11 cellular contexts compared by ENCODE assay signal in genomic region chr13:29427937-29428309, GRCh38.
DNase-seq lines count a peak whose midpoint lies in the region; ATAC-seq and TF ChIP-seq lines count a peak whose summit lies in the region.
"Had no signal": no experiment of that assay in that cellular context is flagged by ENCODE, and none has a peak within 500 bp of the region (broad histone marks: within the 10 kb centered on the region; RNA-seq: fewer than 3 reads in every experiment).

No MANE protein-coding gene starts in this region.

- peaks cover 4 to 8% (median 7%) of the 10 kb centered on the region in 3 donors for H3K4me1 ChIP-seq in skeletal muscle tissue (ENCODE audit: control insufficient read depth in 3 of 3, insufficient read depth in 3 of 3, low read length in 3 of 3)
- H3K4me1 ChIP-seq: colonic mucosa had no signal

- H3K9ac ChIP-seq in skeletal muscle tissue (ENCODE audit: low read depth in 1 of 3, low read length in 3 of 3) = peak overlapping the region in 1 of 3 donors; percentile 59

- H3K27me3 ChIP-seq in H7 (ENCODE audit: control insufficient read depth, insufficient read depth, low read length) (no peaks in the 10 kb centered on the region; the same call in 1 of the 2 replicates), kidney epithelial cell (ENCODE audit: control insufficient read depth, insufficient read depth, low read length) (peaks cover 16% of the 10 kb centered on the region), skeletal muscle tissue (ENCODE audit: control insufficient read depth in 3 of 3, insufficient read depth in 3 of 3, low read length in 3 of 3) (peaks cover 0 to 16% (median 0%) of the 10 kb centered on the region in 3 donors), WERI-Rb-1 (ENCODE audit: insufficient read depth, low read depth, severe bottlenecking) (peaks cover 5% of the 10 kb centered on the region)
- H3K27me3 ChIP-seq: colonic mucosa had no signal

- H3K36me3 ChIP-seq in H7 (replicated peaks; ENCODE audit: control insufficient read depth, insufficient read depth, low read length) (no peaks in the 10 kb centered on the region), kidney epithelial cell (ENCODE audit: control insufficient read depth, insufficient read depth, low read length) (no peaks in the 10 kb centered on the region), skeletal muscle tissue (ENCODE audit: control insufficient read depth in 3 of 3, insufficient read depth in 3 of 3, low read length in 3 of 3) (no peaks in the 10 kb centered on the region), WERI-Rb-1 (no peaks in the 10 kb centered on the region)
- H3K36me3 ChIP-seq: colonic mucosa had no signal

- peaks cover 17% of the 10 kb centered on the region for H3K4me1 Mint-ChIP-seq in brain

- ATAC-seq in GM21723 (IDR thresholded peaks at IDR 0.05; ENCODE audit: unreplicated experiment) = no peak

- H3K4me3 Mint-ChIP-seq in brain = peak overlapping the region; percentile 79 to 96 (median 90)

- H3K27ac Mint-ChIP-seq in brain = peak overlapping the region in 2 of 5 experiments; percentile 35 to 64
- H3K27ac Mint-ChIP-seq: activated T-helper 2 cell treated with anti-CD3 and anti-CD28 coated beads, Interferon-gamma antibody, Interleukin-2, Interleukin-4, amounts not matched to agents 10 μg/mL and 5 μg/mL and 100 μg/mL, durations not matched to agents 14 hours and 24 hours and 36 hours had no signal

- no peaks in the 10 kb centered on the region for H3K9me3 ChIP-seq in skeletal muscle tissue (ENCODE audit: control insufficient read depth in 3 of 3, low read length in 3 of 3)
- no peaks in the 10 kb centered on the region for H3K9me3 ChIP-seq in WERI-Rb-1 (ENCODE audit: severe bottlenecking)
- H3K9me3 ChIP-seq: colonic mucosa had no signal

- peaks cover 35% of the 10 kb centered on the region for H3K27me3 Mint-ChIP-seq in brain

- peak overlapping the region; percentile 47; the same call in 1 of the 2 replicates for H3K4me3 ChIP-seq in H7 (ENCODE audit: insufficient read depth, low read depth, low read length)
- peak overlapping the region; percentile 12 for H3K4me3 ChIP-seq in kidney epithelial cell (ENCODE audit: low read depth, low read length)
- H3K4me3 ChIP-seq in skeletal muscle tissue (ENCODE audit: low read length in 3 of 3) = peak overlapping the region; percentile 36 to 66 (median 49)
- no peak overlapping the region for H3K4me3 ChIP-seq in WERI-Rb-1 (ENCODE audit: low read depth, low read length)
- H3K4me3 ChIP-seq: colonic mucosa had no signal

- no peak for DNase-seq in H7
- DNase-seq in kidney epithelial cell (ENCODE audit: low read depth) = no peak
- no peak for DNase-seq in NCI-H2196 (lab: John Stamatoyannopoulos, UW; ENCODE audit: unreplicated experiment)
- no peak for DNase-seq in WERI-Rb-1
- no peak for DNase-seq in NOMO-1 treated with DMSO at 0.1 percent for 48 hours (lab: John Stamatoyannopoulos, UW; ENCODE audit: unreplicated experiment)
- DNase-seq: colonic mucosa, NCI-H2171 treated with DMSO at 0.1 percent for 48 hours had no signal

- TF ChIP-seq CTCF in brain (conservative IDR thresholded peaks at IDR 0.05) = no peak
- TF ChIP-seq CTCF in kidney epithelial cell (IDR thresholded peaks at IDR 0.05; ENCODE audit: insufficient read depth, low read length, poor library complexity, severe bottlenecking) = no peak
- TF ChIP-seq CTCF in WERI-Rb-1 (IDR thresholded peaks at IDR 0.05; ENCODE audit: low read depth, low read length) = no peak

- no peaks in the 10 kb centered on the region for H3K9me3 Mint-ChIP-seq in brain
- H3K9me3 Mint-ChIP-seq: activated T-helper 2 cell treated with anti-CD3 and anti-CD28 coated beads, Interferon-gamma antibody, Interleukin-2, Interleukin-4, amounts not matched to agents 10 μg/mL and 5 μg/mL and 100 μg/mL, durations not matched to agents 14 hours and 24 hours and 36 hours had no signal

- H3K36me3 Mint-ChIP-seq in brain = no peaks in the 10 kb centered on the region

- H3K27ac ChIP-seq in skeletal muscle tissue (ENCODE audit: low read depth, low read length) = no peak overlapping the region
- no peak overlapping the region for H3K27ac ChIP-seq in WERI-Rb-1
- H3K27ac ChIP-seq: colonic mucosa had no signal
